ENCODE assay signal across 8 cellular contexts in the genomic region with DNA sequence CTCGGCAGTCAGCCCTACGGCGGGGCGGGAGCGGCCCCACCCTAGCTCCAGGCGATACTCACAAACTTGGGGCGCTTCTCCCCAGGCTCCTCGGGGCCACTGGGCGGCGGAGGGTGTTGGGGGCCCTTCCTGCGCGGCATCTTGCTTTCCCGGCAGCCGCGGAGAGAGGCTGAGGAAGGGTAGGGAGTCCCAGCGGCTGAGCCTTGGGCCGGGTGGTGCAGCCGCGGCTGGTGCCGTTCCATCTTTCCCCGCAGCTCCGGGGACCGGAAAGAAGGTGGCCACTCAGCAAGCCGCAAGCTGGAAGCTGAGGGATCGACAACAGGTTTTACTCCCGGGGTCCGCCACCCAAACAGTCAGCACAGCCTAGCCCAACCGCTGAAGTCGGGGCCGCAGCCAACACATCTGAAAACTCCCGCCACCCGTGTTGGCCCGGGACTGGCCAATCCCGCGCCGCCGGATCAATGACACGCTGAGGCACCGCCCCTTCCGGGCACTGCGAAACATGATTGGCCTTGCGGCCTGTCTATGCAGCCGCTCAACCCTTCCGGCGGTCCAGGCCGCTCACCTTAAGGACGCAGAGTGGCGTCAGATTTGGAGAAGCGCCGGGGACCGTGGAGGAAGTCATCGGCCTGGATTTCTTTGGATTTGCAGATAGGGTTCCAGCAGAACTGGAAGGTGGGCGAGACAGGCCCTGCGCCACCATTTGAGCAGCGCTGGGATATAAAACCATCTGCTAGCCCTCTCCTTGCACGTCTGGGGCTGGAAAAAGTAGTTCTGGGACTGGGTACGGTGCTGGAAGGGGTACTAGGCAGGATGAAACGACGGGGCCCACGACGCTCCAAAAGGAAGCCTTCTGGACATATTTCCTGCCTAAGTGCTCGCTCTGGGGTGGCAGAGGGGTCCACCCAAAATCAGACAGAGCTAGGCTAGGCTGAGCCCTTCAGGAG.
DNase-seq lines count a peak whose midpoint lies in the region; ATAC-seq and TF ChIP-seq lines count a peak whose summit lies in the region.

A gene with protein sequence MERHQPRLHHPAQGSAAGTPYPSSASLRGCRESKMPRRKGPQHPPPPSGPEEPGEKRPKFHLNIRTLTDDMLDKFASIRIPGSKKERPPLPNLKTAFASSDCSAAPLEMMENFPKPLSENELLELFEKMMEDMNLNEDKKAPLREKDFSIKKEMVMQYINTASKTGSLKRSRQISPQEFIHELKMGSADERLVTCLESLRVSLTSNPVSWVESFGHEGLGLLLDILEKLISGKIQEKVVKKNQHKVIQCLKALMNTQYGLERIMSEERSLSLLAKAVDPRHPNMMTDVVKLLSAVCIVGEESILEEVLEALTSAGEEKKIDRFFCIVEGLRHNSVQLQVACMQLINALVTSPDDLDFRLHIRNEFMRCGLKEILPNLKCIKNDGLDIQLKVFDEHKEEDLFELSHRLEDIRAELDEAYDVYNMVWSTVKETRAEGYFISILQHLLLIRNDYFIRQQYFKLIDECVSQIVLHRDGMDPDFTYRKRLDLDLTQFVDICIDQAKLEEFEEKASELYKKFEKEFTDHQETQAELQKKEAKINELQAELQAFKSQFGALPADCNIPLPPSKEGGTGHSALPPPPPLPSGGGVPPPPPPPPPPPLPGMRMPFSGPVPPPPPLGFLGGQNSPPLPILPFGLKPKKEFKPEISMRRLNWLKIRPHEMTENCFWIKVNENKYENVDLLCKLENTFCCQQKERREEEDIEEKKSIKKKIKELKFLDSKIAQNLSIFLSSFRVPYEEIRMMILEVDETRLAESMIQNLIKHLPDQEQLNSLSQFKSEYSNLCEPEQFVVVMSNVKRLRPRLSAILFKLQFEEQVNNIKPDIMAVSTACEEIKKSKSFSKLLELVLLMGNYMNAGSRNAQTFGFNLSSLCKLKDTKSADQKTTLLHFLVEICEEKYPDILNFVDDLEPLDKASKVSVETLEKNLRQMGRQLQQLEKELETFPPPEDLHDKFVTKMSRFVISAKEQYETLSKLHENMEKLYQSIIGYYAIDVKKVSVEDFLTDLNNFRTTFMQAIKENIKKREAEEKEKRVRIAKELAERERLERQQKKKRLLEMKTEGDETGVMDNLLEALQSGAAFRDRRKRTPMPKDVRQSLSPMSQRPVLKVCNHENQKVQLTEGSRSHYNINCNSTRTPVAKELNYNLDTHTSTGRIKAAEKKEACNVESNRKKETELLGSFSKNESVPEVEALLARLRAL (minus strand): TSS at position 404 of the 947 bp plus-strand sequence. CDS start 162 bp downstream, at position 242.

- peak; percentile 84 for DNase-seq in AG09319 (ENCODE audit: extremely low read depth, low read depth)
- peak; percentile 57 to 79 for DNase-seq in NCI-H446 (lab: John Stamatoyannopoulos, UW)
- DNase-seq in activated CD4-positive, CD25-positive, alpha-beta regulatory T cell treated with anti-CD3 and anti-CD28 coated beads, Interleukin-2, amount 50 U/mL, for 16 hours (ENCODE audit: low read depth, low spot score) = peak; percentile 85
- peak; percentile 86 to 89 for DNase-seq in central memory CD8-positive, alpha-beta T cell (ENCODE audit: low spot score in 2 of 2)
- peak; percentile 97 for DNase-seq in iris pigment epithelial cell (ENCODE audit: low read depth)
- peak; percentile 92 for DNase-seq in stimulated activated CD4-positive, alpha-beta T cell treated with anti-CD3 and anti-CD28 coated beads, Interleukin-12 subunit alpha, Interleukin-12 subunit beta, amount 100 ng/mL, for 4 hours

- peak within 1 kb of the TSS; percentile 93 for H3K27ac Mint-ChIP-seq in central memory CD8-positive, alpha-beta T cell (ENCODE audit: low read depth)

- H3K27me3 Mint-ChIP-seq in central memory CD8-positive, alpha-beta T cell = peaks cover 7% of the 10 kb centered on the region

- TF ChIP-seq CTCF in AG09319 (IDR thresholded peaks at IDR 0.05; ENCODE audit: low read depth, low read length) = no peak; the same call in 1 of the 2 replicates

- H3K9me3 Mint-ChIP-seq in central memory CD8-positive, alpha-beta T cell = no peaks in the 10 kb centered on the region

- peaks cover 26% of the 10 kb centered on the region for H3K4me1 Mint-ChIP-seq in central memory CD8-positive, alpha-beta T cell

- peak within 1 kb of the TSS; percentile 95 for H3K4me3 Mint-ChIP-seq in central memory CD8-positive, alpha-beta T cell

- ATAC-seq in GM19025 (IDR thresholded peaks at IDR 0.05; ENCODE audit: low read depth, unreplicated experiment) = peak; percentile 100
- peak; percentile 99 for ATAC-seq in HG03342 (IDR thresholded peaks at IDR 0.05; ENCODE audit: unreplicated experiment)
- peak; percentile 99 for ATAC-seq in central memory CD8-positive, alpha-beta T cell (replicated peaks; ENCODE audit: extremely low read depth, poor library complexity, severe bottlenecking)

- H3K36me3 Mint-ChIP-seq in central memory CD8-positive, alpha-beta T cell (ENCODE audit: insufficient read depth) = peaks cover 5% of the 10 kb centered on the region

Comparison
In these comparisons a context has a peak if more than half of its experiments do, and no peak if none do; other contexts are left out.
1. Peak in every context shown above with its lines: DNase-seq and ATAC-seq.